Comparison of ENCODE assay signal across 14 cellular contexts in the genomic region with DNA sequence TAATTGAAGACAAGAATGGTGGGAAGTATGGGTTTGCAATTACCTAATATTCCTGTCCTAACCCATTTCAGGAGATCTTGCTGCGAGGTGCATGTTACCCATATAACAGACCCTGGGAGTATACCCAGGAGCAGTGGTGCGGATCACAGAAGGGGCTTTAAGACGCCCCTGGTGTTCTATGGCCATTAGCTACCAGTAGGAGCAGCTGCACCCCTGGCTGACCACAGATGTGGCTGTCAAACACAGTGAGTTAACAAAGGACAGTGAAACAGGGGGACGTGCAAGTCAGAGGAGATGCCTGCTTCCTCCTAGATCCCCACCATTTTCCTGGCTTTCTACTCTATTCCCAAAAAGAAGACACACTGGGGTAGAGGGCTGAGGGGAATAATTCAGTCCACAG. TPM values are rescaled to one million over a fixed set of nuclear protein-coding genes. Genes with fewer than 3 reads are reported as not detected.
A peak's percentile ranks its signal among the peaks of the same experiment; 100 is the strongest.
DNase-seq lines count a peak whose midpoint lies in the region; ATAC-seq, FAIRE-seq and TF ChIP-seq lines count a peak whose summit lies in the region.
"Had no signal": no experiment of that assay in that cellular context is flagged by ENCODE, and none has a peak within 500 bp of the region (broad histone marks: within the 10 kb centered on the region; RNA-seq: fewer than 3 reads in every experiment).

No MANE protein-coding gene starts in this region.

- no peak overlapping the region for H3K4me3 Mint-ChIP-seq in activated CD4-positive, alpha-beta T cell treated with anti-CD3 and anti-CD28 coated beads, Interleukin-2, amount 10 ng/mL, durations not matched to agents 24 days and 14 days
- H3K4me3 Mint-ChIP-seq in activated CD4-positive, alpha-beta T cell treated with anti-CD3 and anti-CD28 coated beads for 36 hours = no peak overlapping the region
- peak overlapping the region; percentile 37; the same call in 1 of the 2 replicates for H3K4me3 Mint-ChIP-seq in WTC11
- H3K4me3 Mint-ChIP-seq: activated naive CD8-positive, alpha-beta T cell treated with anti-CD3 and anti-CD28 coated beads, Interleukin-2, amount 10 ng/mL, durations not matched to agents 7 days and 5 days; activated T-cell treated with anti-CD3 and anti-CD28 coated beads, Interleukin-2, amount 50 U/mL, for 4 hours; stimulated activated effector memory CD8-positive, alpha-beta T cell treated with anti-CD3 and anti-CD28 coated beads, Interleukin-12 subunit alpha, Interleukin-12 subunit beta, amount 100 ng/mL, for 72 hours had no signal

- H3K36me3 ChIP-seq in kidney (ENCODE audit: control insufficient read depth in 1 of 2, insufficient read depth in 2 of 2, low read length in 2 of 2) = no peaks in the 10 kb centered on the region
- H3K36me3 ChIP-seq in tibial nerve = no peaks in the 10 kb centered on the region
- H3K36me3 ChIP-seq: cardiac muscle cell, pancreas had no signal

- H3K36me3 Mint-ChIP-seq in activated CD4-positive, alpha-beta T cell treated with anti-CD3 and anti-CD28 coated beads, Interleukin-2, amount 10 ng/mL, durations not matched to agents 24 days and 14 days (ENCODE audit: low read depth) = peaks cover 2% of the 10 kb centered on the region
- peaks cover 5% of the 10 kb centered on the region for H3K36me3 Mint-ChIP-seq in activated CD4-positive, alpha-beta T cell treated with anti-CD3 and anti-CD28 coated beads for 36 hours (ENCODE audit: low read depth)
- H3K36me3 Mint-ChIP-seq in WTC11 = peaks cover 5% of the 10 kb centered on the region
- H3K36me3 Mint-ChIP-seq: stimulated activated effector memory CD8-positive, alpha-beta T cell treated with anti-CD3 and anti-CD28 coated beads, Interleukin-12 subunit alpha, Interleukin-12 subunit beta, amount 100 ng/mL, for 72 hours had no signal

- H3K4me1 ChIP-seq in kidney (ENCODE audit: control insufficient read depth in 1 of 2, insufficient read depth in 1 of 2, low read depth in 1 of 2, low read length in 2 of 2) = peaks cover 0 to 2% of the 10 kb centered on the region in 2 donors
- peaks cover 0 to 15% (median 3%) of the 10 kb centered on the region in 4 donors for H3K4me1 ChIP-seq in tibial nerve
- H3K4me1 ChIP-seq: pancreas had no signal

- H3K9me3 ChIP-seq in kidney (ENCODE audit: control insufficient read depth in 1 of 2, low read length in 2 of 2) = peaks cover 0 to 3% of the 10 kb centered on the region in 2 donors
- H3K9me3 ChIP-seq in tibial nerve = peaks cover 0 to 32% (median 2%) of the 10 kb centered on the region in 4 donors
- H3K9me3 ChIP-seq: pancreas had no signal

- CTCF ChIA-PET in activated CD4-positive, alpha-beta T cell treated with anti-CD3 and anti-CD28 coated beads for 36 hours (lab: Charles Lee) = interaction anchor here (0.5 to 4.6 kb wide), 14 partner anchors 10 to 538 kb away, joined by 3 to 30 read pairs (median 4); no protein-coding TSS in a partner anchor
- CTCF ChIA-PET in WTC11 (lab: Charles Lee) = interaction anchor here (0.7 to 4.9 kb wide), 26 partner anchors 9 to 350 kb away, joined by 3 to 38 read pairs (median 6); a partner anchor contains a TSS

- no peak for TF ChIP-seq POLR2A in tibial nerve (IDR thresholded peaks at IDR 0.05)

- TF ChIP-seq CTCF in WTC11 (IDR thresholded peaks at IDR 0.05) (no peak), kidney (IDR thresholded peaks at IDR 0.05; ENCODE audit: borderline replicate concordance, extremely low read depth, insufficient read depth) (no peak), tibial nerve (IDR thresholded peaks at IDR 0.05) (no peak)

- 54 to 68% methylated on average over 4 of the region's 4 CpGs for WGBS in tibial nerve, 2 donors

- FAIRE-seq in kidney (lab: Jason Lieb, UNC) = no peak

- H3K9ac ChIP-seq in kidney (ENCODE audit: low read length in 2 of 2) = no peak overlapping the region

- TF ChIP-seq EP300 in tibial nerve (IDR thresholded peaks at IDR 0.05) = no peak

- H3K27ac Mint-ChIP-seq in activated CD4-positive, alpha-beta T cell treated with anti-CD3 and anti-CD28 coated beads, Interleukin-2, amount 10 ng/mL, durations not matched to agents 24 days and 14 days = no peak overlapping the region
- H3K27ac Mint-ChIP-seq in activated CD4-positive, alpha-beta T cell treated with anti-CD3 and anti-CD28 coated beads for 36 hours = no peak overlapping the region
- H3K27ac Mint-ChIP-seq in WTC11 = peak overlapping the region; percentile 35; the same call in 1 of the 2 replicates
- H3K27ac Mint-ChIP-seq: activated naive CD8-positive, alpha-beta T cell treated with anti-CD3 and anti-CD28 coated beads, Interleukin-2, amount 10 ng/mL, durations not matched to agents 7 days and 5 days; stimulated activated effector memory CD8-positive, alpha-beta T cell treated with anti-CD3 and anti-CD28 coated beads, Interleukin-12 subunit alpha, Interleukin-12 subunit beta, amount 100 ng/mL, for 72 hours had no signal

- H3K27ac ChIP-seq in kidney (ENCODE audit: low read depth in 2 of 2, low read length in 2 of 2) (no peak overlapping the region), tibial nerve (peak overlapping the region in 3 of 4 donors; percentile 46 to 80 (median 75))
- H3K27ac ChIP-seq: cardiac muscle cell, pancreas had no signal

- intact Hi-C loops in activated CD4-positive, alpha-beta T cell treated with anti-CD3 and anti-CD28 coated beads, Interleukin-2, amount 10 ng/mL, durations not matched to agents 24 days and 14 days (cut with micrococcal nuclease) = no loop called here
- intact Hi-C loops in activated CD4-positive, alpha-beta T cell treated with anti-CD3 and anti-CD28 coated beads for 36 hours (cut with DNase I, micrococcal nuclease) = loop anchor here (2.0 to 5.0 kb wide), 3 partner anchors 99 to 430 kb away; no protein-coding TSS in a partner anchor
- intact Hi-C loops in kidney (cut with DNase I) = no loop called here

- H3K9me3 Mint-ChIP-seq in activated CD4-positive, alpha-beta T cell treated with anti-CD3 and anti-CD28 coated beads, Interleukin-2, amount 10 ng/mL, durations not matched to agents 24 days and 14 days = peaks cover 18% of the 10 kb centered on the region
- peaks cover 21% of the 10 kb centered on the region for H3K9me3 Mint-ChIP-seq in activated CD4-positive, alpha-beta T cell treated with anti-CD3 and anti-CD28 coated beads for 36 hours (ENCODE audit: low read depth)
- peaks cover 17% of the 10 kb centered on the region for H3K9me3 Mint-ChIP-seq in WTC11

- no peak for ATAC-seq in activated CD4-positive, alpha-beta T cell treated with anti-CD3 and anti-CD28 coated beads for 36 hours
- peak; percentile 48 for ATAC-seq in WTC11

- POLR2A ChIA-PET in activated CD4-positive, alpha-beta T cell treated with anti-CD3 and anti-CD28 coated beads for 36 hours (lab: Charles Lee) = interaction anchor here (0.6 kb wide), 1 partner anchor 133 kb away, joined by 4 read pairs; no protein-coding TSS in a partner anchor
- POLR2A ChIA-PET in WTC11 (lab: Charles Lee) = interaction anchor here (0.5 kb wide), 1 partner anchor 36 kb away, joined by 5 read pairs; no protein-coding TSS in a partner anchor

- H3K4me3 ChIP-seq in kidney (ENCODE audit: low read length in 2 of 2) (no peak overlapping the region), tibial nerve (no peak overlapping the region)
- H3K4me3 ChIP-seq: cardiac muscle cell, pancreas had no signal

- no peaks in the 10 kb centered on the region for H3K4me1 Mint-ChIP-seq in activated CD4-positive, alpha-beta T cell treated with anti-CD3 and anti-CD28 coated beads, Interleukin-2, amount 10 ng/mL, durations not matched to agents 24 days and 14 days
- H3K4me1 Mint-ChIP-seq in activated CD4-positive, alpha-beta T cell treated with anti-CD3 and anti-CD28 coated beads for 36 hours = peaks cover 11% of the 10 kb centered on the region
- peaks cover 16% of the 10 kb centered on the region for H3K4me1 Mint-ChIP-seq in WTC11

- peak; percentile 56 for DNase-seq in activated CD4-positive, alpha-beta T cell treated with anti-CD3 and anti-CD28 coated beads, Interleukin-2, amount 10 ng/mL, durations not matched to agents 24 days and 14 days
- DNase-seq in activated CD4-positive, alpha-beta T cell treated with anti-CD3 and anti-CD28 coated beads for 36 hours = no peak
- DNase-seq in WTC11 (ENCODE audit: low spot score) (no peak), kidney (peak; percentile 54), tibial nerve (ENCODE audit: low spot score in 2 of 2) (no peak), COLO829 (ENCODE audit: low spot score) (no peak), OCI-M1 (lab: John Stamatoyannopoulos, UW) (no peak), mesenteric fat pad (ENCODE audit: low spot score) (no peak)
- DNase-seq: activated naive CD8-positive, alpha-beta T cell treated with anti-CD3 and anti-CD28 coated beads, Interleukin-2, amount 10 ng/mL, durations not matched to agents 7 days and 5 days; activated T-cell treated with anti-CD3 and anti-CD28 coated beads, Interleukin-2, amount 50 U/mL, for 4 hours; T-helper 9 cell had no signal

- H3K27me3 Mint-ChIP-seq in activated CD4-positive, alpha-beta T cell treated with anti-CD3 and anti-CD28 coated beads, Interleukin-2, amount 10 ng/mL, durations not matched to agents 24 days and 14 days = peaks cover 50% of the 10 kb centered on the region
- H3K27me3 Mint-ChIP-seq in activated CD4-positive, alpha-beta T cell treated with anti-CD3 and anti-CD28 coated beads for 36 hours = peaks cover 7% of the 10 kb centered on the region
- H3K27me3 Mint-ChIP-seq in WTC11 (ENCODE audit: low read depth) = peaks cover 12% of the 10 kb centered on the region; the same call in 1 of the 2 replicates

- no peaks in the 10 kb centered on the region for H3K27me3 ChIP-seq in tibial nerve
- H3K27me3 ChIP-seq: cardiac muscle cell had no signal

TF ChIP-seq in WTC11, 78 proteins besides CTCF, POLR2A, EP300 and RAD21 (continues in another document):
- no peak for TF ChIP-seq TCF7 (CRISPR knock-in tag; IDR thresholded peaks at IDR 0.05; ENCODE audit: low read depth)
- TF ChIP-seq NFATC4 (CRISPR knock-in tag; IDR thresholded peaks at IDR 0.05) = no peak
- no peak for TF ChIP-seq NR3C1 (CRISPR knock-in tag; conservative IDR thresholded peaks at IDR 0.05; ENCODE audit: low read depth)
- TF ChIP-seq GRHL2 (CRISPR knock-in tag; IDR thresholded peaks at IDR 0.05; ENCODE audit: insufficient replicate concordance, severe bottlenecking) = no peak
- TF ChIP-seq, protein P1, sequence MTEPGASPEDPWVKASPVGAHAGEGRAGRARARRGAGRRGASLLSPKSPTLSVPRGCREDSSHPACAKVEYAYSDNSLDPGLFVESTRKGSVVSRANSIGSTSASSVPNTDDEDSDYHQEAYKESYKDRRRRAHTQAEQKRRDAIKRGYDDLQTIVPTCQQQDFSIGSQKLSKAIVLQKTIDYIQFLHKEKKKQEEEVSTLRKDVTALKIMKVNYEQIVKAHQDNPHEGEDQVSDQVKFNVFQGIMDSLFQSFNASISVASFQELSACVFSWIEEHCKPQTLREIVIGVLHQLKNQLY (CRISPR knock-in tag; IDR thresholded peaks at IDR 0.05) = no peak

RNA-seq across cellular contexts. Expression of a gene that starts 25.2 kb away (rescaled TPM):
- not detected in 2 replicates for total RNA-seq in activated CD4-positive, alpha-beta T cell treated with anti-CD3 and anti-CD28 coated beads, Interleukin-2, amount 10 ng/mL, durations not matched to agents 24 days and 14 days
- total RNA-seq in activated CD4-positive, alpha-beta T cell treated with anti-CD3 and anti-CD28 coated beads for 36 hours = not detected
- 0.17 to 0.39 TPM (median 0.23 TPM) in 3 replicates for total RNA-seq in WTC11 (2021)
- total RNA-seq in kidney = 170 TPM
- polyA plus RNA-seq in kidney (ENCODE audit: insufficient read depth, low read depth, low replicate concordance) = 99.1 TPM
- not detected for total RNA-seq in tibial nerve
- total RNA-seq in mesenteric fat pad = 0.67 TPM
- total RNA-seq: activated naive CD8-positive, alpha-beta T cell treated with anti-CD3 and anti-CD28 coated beads, Interleukin-2, amount 10 ng/mL, durations not matched to agents 7 days and 5 days had no signal
- polyA plus RNA-seq: cardiac muscle cell had no signal

Comparison
In these comparisons a context has a peak if more than half of its experiments do, and no peak if none do; other contexts are left out.
1. DNase-seq: peak in activated CD4-positive, alpha-beta T cell treated with anti-CD3 and anti-CD28 coated beads, Interleukin-2, amount 10 ng/mL, durations not matched to agents 24 days and 14 days (single experiment) and kidney (single experiment); none in activated CD4-positive, alpha-beta T cell treated with anti-CD3 and anti-CD28 coated beads for 36 hours (single experiment), WTC11 (single experiment), tibial nerve (0 of 2), COLO829 (single experiment), OCI-M1 (single experiment) and mesenteric fat pad (single experiment).
2. intact Hi-C loops: an anchor here in activated CD4-positive, alpha-beta T cell treated with anti-CD3 and anti-CD28 coated beads for 36 hours (2.0 to 5.0 kb wide); none called in activated CD4-positive, alpha-beta T cell treated with anti-CD3 and anti-CD28 coated beads, Interleukin-2, amount 10 ng/mL, durations not matched to agents 24 days and 14 days and kidney.
3. H3K27ac ChIP-seq: peak in tibial nerve (3 of 4); none in kidney (0 of 2).
4. RNA of a gene that starts 25.2 kb away (total RNA-seq): 170 TPM in kidney (single experiment); 0.67 TPM in mesenteric fat pad (single experiment), 0.17 to 0.39 TPM in WTC11, not detected in activated CD4-positive, alpha-beta T cell treated with anti-CD3 and anti-CD28 coated beads, Interleukin-2, amount 10 ng/mL, durations not matched to agents 24 days and 14 days, not detected in activated CD4-positive, alpha-beta T cell treated with anti-CD3 and anti-CD28 coated beads for 36 hours and not detected in tibial nerve; every median in the first group is over 100 times any median in the second.